ENCODE assay signal across 9 cellular contexts in the genomic region with DNA sequence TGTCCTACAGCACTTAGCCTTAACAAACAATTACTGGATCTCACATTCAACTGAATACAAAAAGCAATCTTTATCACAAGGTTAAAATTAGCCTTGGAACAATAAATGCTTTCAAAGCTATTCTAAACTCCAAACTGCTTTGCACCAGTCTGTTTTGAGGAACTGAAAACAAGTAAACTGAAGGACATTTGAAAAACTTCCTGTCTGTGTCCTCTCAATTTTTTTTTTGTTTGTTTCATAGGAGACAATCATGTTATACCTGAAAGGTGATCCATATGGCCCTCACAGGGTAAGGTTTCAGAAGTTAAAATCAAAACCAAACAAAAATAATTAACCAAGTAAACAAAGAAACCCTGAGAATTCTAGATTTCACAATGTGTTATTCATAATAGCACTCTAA.
A peak's percentile ranks its signal among the peaks of the same experiment; 100 is the strongest.
DNase-seq lines count a peak whose midpoint lies in the region; ATAC-seq, FAIRE-seq and TF ChIP-seq lines count a peak whose summit lies in the region.
"Had no signal": no experiment of that assay in that cellular context is flagged by ENCODE, and none has a peak within 500 bp of the region (broad histone marks: within the 10 kb centered on the region; RNA-seq: fewer than 3 reads in every experiment).

No MANE protein-coding gene starts in this region.

- peak; percentile 97 for ATAC-seq in GM19463 (IDR thresholded peaks at IDR 0.05; ENCODE audit: unreplicated experiment)
- ATAC-seq in HG03066 (IDR thresholded peaks at IDR 0.05; ENCODE audit: low read depth, unreplicated experiment): peak; percentile 96
- no peak for ATAC-seq in activated CD8-positive, alpha-beta T cell treated with anti-CD3 and anti-CD28 coated beads, Interleukin-2, amount 10 ng/mL, durations not matched to agents 7 days and 5 days

- no peak for FAIRE-seq in GM12891 (lab: Jason Lieb, UNC)

- CTCF ChIA-PET in activated CD8-positive, alpha-beta T cell treated with anti-CD3 and anti-CD28 coated beads, Interleukin-2, amount 10 ng/mL, durations not matched to agents 7 days and 5 days (lab: Charles Lee): no interaction called here

- H3K9me3 Mint-ChIP-seq in activated CD8-positive, alpha-beta T cell treated with anti-CD3 and anti-CD28 coated beads, Interleukin-2, amount 10 ng/mL, durations not matched to agents 7 days and 5 days (ENCODE audit: insufficient read depth): peaks cover 10% of the 10 kb centered on the region

- no peak overlapping the region for H3K4me3 Mint-ChIP-seq in activated CD8-positive, alpha-beta T cell treated with anti-CD3 and anti-CD28 coated beads, Interleukin-2, amount 10 ng/mL, durations not matched to agents 7 days and 5 days

- H3K27me3 Mint-ChIP-seq in activated CD8-positive, alpha-beta T cell treated with anti-CD3 and anti-CD28 coated beads, Interleukin-2, amount 10 ng/mL, durations not matched to agents 7 days and 5 days (ENCODE audit: low read depth): no peaks in the 10 kb centered on the region
- H3K27me3 Mint-ChIP-seq: progenitor cell of endocrine pancreas had no signal

- H3K36me3 Mint-ChIP-seq in activated CD8-positive, alpha-beta T cell treated with anti-CD3 and anti-CD28 coated beads, Interleukin-2, amount 10 ng/mL, durations not matched to agents 7 days and 5 days (ENCODE audit: low read depth): peaks cover 13% of the 10 kb centered on the region

- H3K27ac Mint-ChIP-seq in activated CD8-positive, alpha-beta T cell treated with anti-CD3 and anti-CD28 coated beads, Interleukin-2, amount 10 ng/mL, durations not matched to agents 7 days and 5 days: no peak overlapping the region
- H3K27ac Mint-ChIP-seq: progenitor cell of endocrine pancreas had no signal

- POLR2A ChIA-PET in activated CD8-positive, alpha-beta T cell treated with anti-CD3 and anti-CD28 coated beads, Interleukin-2, amount 10 ng/mL, durations not matched to agents 7 days and 5 days (lab: Charles Lee): no interaction called here

- H3K4me1 Mint-ChIP-seq in activated CD8-positive, alpha-beta T cell treated with anti-CD3 and anti-CD28 coated beads, Interleukin-2, amount 10 ng/mL, durations not matched to agents 7 days and 5 days (ENCODE audit: low read depth): no peaks in the 10 kb centered on the region

- DNase-seq in GM12891 (ENCODE audit: insufficient read length, low spot score) (no peak), OCI-M1 (lab: John Stamatoyannopoulos, UW) (peak; percentile 9), NCI-H1930 (lab: John Stamatoyannopoulos, UW) (no peak), DMS 273 treated with DMSO at 0.1 percent for 48 hours (lab: John Stamatoyannopoulos, UW) (no peak), NCI-H1048 (lab: John Stamatoyannopoulos, UW) (no peak)
- no peak for DNase-seq in activated CD8-positive, alpha-beta T cell treated with anti-CD3 and anti-CD28 coated beads, Interleukin-2, amount 10 ng/mL, durations not matched to agents 7 days and 5 days

- no peak for TF ChIP-seq POLR2A in GM12891 (IDR thresholded peaks at IDR 0.05; ENCODE audit: low read depth, low read length)

TF ChIP-seq in GM12891, 5 proteins besides CTCF, POLR2A, EP300 and RAD21:
- TF ChIP-seq SPI1 (IDR thresholded peaks at IDR 0.05; ENCODE audit: low read depth, low read length) (peak; percentile 95), TAF1 (IDR thresholded peaks at IDR 0.05; ENCODE audit: low read depth, low read length) (no peak), POLR2AphosphoS5 (IDR thresholded peaks at IDR 0.05; ENCODE audit: low read depth, low read length) (no peak), POU2F2 (IDR thresholded peaks at IDR 0.05; ENCODE audit: low read depth, low read length) (no peak)
